ENCODE assay signal across 1 cellular context in the genomic region with DNA sequence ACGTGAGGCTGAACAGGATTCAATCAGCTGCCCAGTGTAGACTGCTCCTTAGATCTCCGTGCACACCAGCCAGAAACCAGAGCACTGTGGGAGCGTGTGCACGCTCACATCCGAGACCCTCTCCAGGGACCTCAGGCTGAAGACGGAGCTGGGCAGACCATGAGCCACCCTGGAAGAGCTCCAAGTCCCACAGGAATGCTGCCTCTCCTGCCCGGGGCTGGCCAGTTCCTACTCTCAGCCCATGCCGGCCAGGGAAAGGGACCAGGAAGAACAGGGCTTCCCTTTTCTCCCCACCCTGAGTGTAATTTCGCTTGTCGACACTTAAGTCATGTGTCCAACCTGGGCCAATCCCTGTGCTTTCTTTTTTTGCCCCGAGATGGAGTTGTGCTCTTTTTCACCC.
TF ChIP-seq lines count a peak whose summit lies in the region.

No MANE protein-coding gene starts in this region.

TF ChIP-seq in H1, 55 proteins besides CTCF, POLR2A, EP300 and RAD21:
- TF ChIP-seq RNF2 (IDR thresholded peaks at IDR 0.05; ENCODE audit: borderline replicate concordance, low read depth, low read length, missing control alignments, poor library complexity, severe bottlenecking) (no peak), JUN (IDR thresholded peaks at IDR 0.05; ENCODE audit: low read depth, low read length) (no peak), POLR2AphosphoS5 (IDR thresholded peaks at IDR 0.05; ENCODE audit: low read depth, low read length) (0 out of 2 replicates have a peak, but pooled peaks have one; percentile 50), TAF7 (optimal IDR thresholded peaks at IDR 0.05; ENCODE audit: borderline replicate concordance, low read depth, low read length) (no peak), RBBP5 (IDR thresholded peaks at IDR 0.05; ENCODE audit: borderline replicate concordance, low read depth, low read length) (no peak), SIRT6 (IDR thresholded peaks at IDR 0.05; ENCODE audit: low read length) (no peak), BCL11A (IDR thresholded peaks at IDR 0.05; ENCODE audit: low read depth in 2 of 2, low read length in 2 of 2) (no peak)
